11 cellular contexts compared by ENCODE assay signal in genomic region chr20:63475209-63475608, GRCh38. TPM values are rescaled to one million over a fixed set of nuclear protein-coding genes. Genes with fewer than 3 reads are reported as not detected.
DNase-seq lines count a peak whose midpoint lies in the region; ATAC-seq and TF ChIP-seq lines count a peak whose summit lies in the region.
"Had no signal": no experiment of that assay in that cellular context is flagged by ENCODE, and none has a peak within 500 bp of the region (broad histone marks: within the 10 kb centered on the region; RNA-seq: fewer than 3 reads in every experiment).

No MANE protein-coding gene starts in this region.

- no peaks in the 10 kb centered on the region for H3K4me1 Mint-ChIP-seq in activated naive CD8-positive, alpha-beta T cell treated with anti-CD3 and anti-CD28 coated beads, Interleukin-2, amount 10 ng/mL, durations not matched to agents 7 days and 5 days

- H3K4me3 Mint-ChIP-seq in activated naive CD8-positive, alpha-beta T cell treated with anti-CD3 and anti-CD28 coated beads, Interleukin-2, amount 10 ng/mL, durations not matched to agents 7 days and 5 days: no peak overlapping the region

- POLR2A ChIA-PET in activated naive CD8-positive, alpha-beta T cell treated with anti-CD3 and anti-CD28 coated beads, Interleukin-2, amount 10 ng/mL, durations not matched to agents 7 days and 5 days (lab: Charles Lee): no interaction called here
- POLR2A ChIA-PET in HEK293T (lab: Yijun Ruan, JAX): no interaction called here

- peak; percentile 57 for DNase-seq in AG08395 (ENCODE audit: low spot score)
- peak; percentile 71 for DNase-seq in GM03348 (ENCODE audit: low spot score)
- DNase-seq in activated naive CD8-positive, alpha-beta T cell treated with anti-CD3 and anti-CD28 coated beads, Interleukin-2, amount 10 ng/mL, durations not matched to agents 7 days and 5 days: no peak
- DNase-seq in iPS-NIHi11 (ENCODE audit: low spot score): peak; percentile 88
- no peak for DNase-seq in activated CD8-positive, alpha-beta memory T cell treated with anti-CD3 and anti-CD28 coated beads for 24 hours
- no peak for DNase-seq in HEK293T (ENCODE audit: extremely low spot score)
- DNase-seq in activated CD4-positive, CD25-positive, alpha-beta regulatory T cell treated with anti-CD3 and anti-CD28 coated beads, Interleukin-2, amount 50 U/mL, for 72 hours: no peak
- DNase-seq in DMS114 treated with DMSO at 0.1 percent for 48 hours (lab: John Stamatoyannopoulos, UW; ENCODE audit: unreplicated experiment): no peak
- DNase-seq: activated T-cell treated with anti-CD3 and anti-CD28 coated beads, Interleukin-2, amount 50 U/mL, for 1 hour; dorsolateral prefrontal cortex had no signal

- peak; percentile 48 for ATAC-seq in activated naive CD8-positive, alpha-beta T cell treated with anti-CD3 and anti-CD28 coated beads, Interleukin-2, amount 10 ng/mL, durations not matched to agents 7 days and 5 days (ENCODE audit: low read depth)
- ATAC-seq: HCT116 had no signal

- peaks cover 40% of the 10 kb centered on the region for H3K27me3 Mint-ChIP-seq in activated naive CD8-positive, alpha-beta T cell treated with anti-CD3 and anti-CD28 coated beads, Interleukin-2, amount 10 ng/mL, durations not matched to agents 7 days and 5 days

- H3K27ac Mint-ChIP-seq in activated naive CD8-positive, alpha-beta T cell treated with anti-CD3 and anti-CD28 coated beads, Interleukin-2, amount 10 ng/mL, durations not matched to agents 7 days and 5 days: no peak overlapping the region

- CTCF ChIA-PET in HEK293T (lab: Yijun Ruan, JAX): no interaction called here

- H3K9me3 Mint-ChIP-seq in activated naive CD8-positive, alpha-beta T cell treated with anti-CD3 and anti-CD28 coated beads, Interleukin-2, amount 10 ng/mL, durations not matched to agents 7 days and 5 days: no peaks in the 10 kb centered on the region

- no peaks in the 10 kb centered on the region for H3K36me3 Mint-ChIP-seq in activated naive CD8-positive, alpha-beta T cell treated with anti-CD3 and anti-CD28 coated beads, Interleukin-2, amount 10 ng/mL, durations not matched to agents 7 days and 5 days

TF ChIP-seq in HEK293T, 16 proteins besides CTCF, POLR2A, EP300 and RAD21:
- TF ChIP-seq HDGF (IDR thresholded peaks at IDR 0.05; ENCODE audit: borderline replicate concordance) (no peak), SP1 (IDR thresholded peaks at IDR 0.05) (no peak), L3MBTL2 (conservative IDR thresholded peaks at IDR 0.05) (no peak), BHLHE40 (IDR thresholded peaks at IDR 0.05; ENCODE audit: borderline replicate concordance) (no peak), FOXM1 (IDR thresholded peaks at IDR 0.05; ENCODE audit: borderline replicate concordance) (no peak), TARDBP (IDR thresholded peaks at IDR 0.05) (no peak), FOXA1 (IDR thresholded peaks at IDR 0.05) (no peak), ZNF384 (IDR thresholded peaks at IDR 0.05) (no peak), FOXK2 (IDR thresholded peaks at IDR 0.05) (no peak), CTBP1 (IDR thresholded peaks at IDR 0.05; ENCODE audit: borderline replicate concordance) (no peak), ELF4 (IDR thresholded peaks at IDR 0.05) (no peak), ARNT (IDR thresholded peaks at IDR 0.05) (no peak), LEF1 (IDR thresholded peaks at IDR 0.05; ENCODE audit: borderline replicate concordance) (no peak), SUZ12 (IDR thresholded peaks at IDR 0.05) (no peak), NFRKB (IDR thresholded peaks at IDR 0.05) (no peak)

RNA-seq across cellular contexts. Expression of gene KCNQ2, which starts 2.8 kb away (rescaled TPM):
- total RNA-seq in activated naive CD8-positive, alpha-beta T cell treated with anti-CD3 and anti-CD28 coated beads, Interleukin-2, amount 10 ng/mL, durations not matched to agents 7 days and 5 days: under 1 TPM; 0.19 to 0.37 TPM

RNA-seq across cellular contexts. Expression of gene EEF1A2, which starts 23.7 kb away (rescaled TPM):
- total RNA-seq in activated naive CD8-positive, alpha-beta T cell treated with anti-CD3 and anti-CD28 coated beads, Interleukin-2, amount 10 ng/mL, durations not matched to agents 7 days and 5 days: under 1 TPM in 1 of 2 experiments, not detected in 1; 0.26 TPM

RNA-seq across cellular contexts. Expression of gene PPDPF, which starts 45.4 kb away (rescaled TPM):
- 100 to 1,000 TPM; 242 to 248 TPM for total RNA-seq in activated naive CD8-positive, alpha-beta T cell treated with anti-CD3 and anti-CD28 coated beads, Interleukin-2, amount 10 ng/mL, durations not matched to agents 7 days and 5 days

Comparison
In these comparisons a context has a peak if more than half of its experiments do, and no peak if none do; other contexts are left out.
1. DNase-seq: peak in AG08395 (single experiment), GM03348 (single experiment) and iPS-NIHi11 (single experiment); none in activated naive CD8-positive, alpha-beta T cell treated with anti-CD3 and anti-CD28 coated beads, Interleukin-2, amount 10 ng/mL, durations not matched to agents 7 days and 5 days (single experiment), activated CD8-positive, alpha-beta memory T cell treated with anti-CD3 and anti-CD28 coated beads for 24 hours (single experiment), HEK293T (single experiment), activated CD4-positive, CD25-positive, alpha-beta regulatory T cell treated with anti-CD3 and anti-CD28 coated beads, Interleukin-2, amount 50 U/mL, for 72 hours (single experiment) and DMS114 treated with DMSO at 0.1 percent for 48 hours (single experiment).